In genomic region chr18:7671105-7671504, GRCh38 we compare ENCODE assay signal across 3 cellular contexts.
"Had no signal": no experiment of that assay in that cellular context is flagged by ENCODE, and none has a peak within 500 bp of the region (broad histone marks: within the 10 kb centered on the region; RNA-seq: fewer than 3 reads in every experiment).

No MANE protein-coding gene starts in this region.

- ATAC-seq: GM12878 had no signal

- H3K4me3 ChIP-seq: GM12878 had no signal

- DNase-seq: GDM1, GF-D8 had no signal
